ENCODE assay signal across 17 cellular contexts in genomic region chr7:55060690-55061414, GRCh38. TPM values are rescaled to one million over a fixed set of nuclear protein-coding genes. Genes with fewer than 3 reads are reported as not detected.
A peak's percentile ranks its signal among the peaks of the same experiment; 100 is the strongest.
DNase-seq lines count a peak whose midpoint lies in the region; ATAC-seq and TF ChIP-seq lines count a peak whose summit lies in the region.
"Had no signal": no experiment of that assay in that cellular context is flagged by ENCODE, and none has a peak within 500 bp of the region (broad histone marks: within the 10 kb centered on the region; RNA-seq: fewer than 3 reads in every experiment).

No MANE protein-coding gene starts in this region.

- DNase-seq in HCEC 1CT (peak; percentile 26), SJSA1 (ENCODE audit: low read depth in 1 of 2, low spot score in 2 of 2) (peak; percentile 88 to 92), smooth muscle cell (lab: John Stamatoyannopoulos, UW; ENCODE audit: unreplicated experiment) (no peak), SHP77 treated with DMSO at 0.1 percent for 48 hours (lab: John Stamatoyannopoulos, UW) (no peak)
- DNase-seq: activated T-cell treated with anti-CD3 and anti-CD28 coated beads, Interleukin-2, amount 50 U/mL, for 4 hours; erythroblast; kidney; NCI-H510A treated with DMSO at 0.1 percent for 48 hours had no signal

- H3K4me1 ChIP-seq in SJSA1 (replicated peaks) (peaks cover 56% of the 10 kb centered on the region), gastroesophageal sphincter (peaks cover 15 to 91% (median 26%) of the 10 kb centered on the region in 3 donors), smooth muscle cell (ENCODE audit: low read depth) (peaks cover 14% of the 10 kb centered on the region)

- TF ChIP-seq CTCF in gastroesophageal sphincter (IDR thresholded peaks at IDR 0.05) (no peak), smooth muscle cell (IDR thresholded peaks at IDR 0.05; ENCODE audit: borderline replicate concordance, insufficient read depth, poor library complexity, severe bottlenecking) (no peak)

- no peak for TF ChIP-seq POLR2A in gastroesophageal sphincter (IDR thresholded peaks at IDR 0.05)

- peaks cover 5% of the 10 kb centered on the region for H3F3A ChIP-seq in smooth muscle cell (ENCODE audit: low read depth)

- H3K4me2 ChIP-seq in smooth muscle cell = peak overlapping the region; percentile 65

- H3K4me3 ChIP-seq in SJSA1 (no peak overlapping the region), gastroesophageal sphincter (no peak overlapping the region), smooth muscle cell (no peak overlapping the region)
- H3K4me3 ChIP-seq: GM12878 had no signal

- H3K79me2 ChIP-seq in smooth muscle cell (ENCODE audit: low read depth) = peaks cover 35% of the 10 kb centered on the region

- peak overlapping the region; percentile 86 for H3K27ac ChIP-seq in SJSA1
- H3K27ac ChIP-seq in gastroesophageal sphincter = peak overlapping the region; percentile 55 to 88 (median 76)
- H3K27ac ChIP-seq in smooth muscle cell (ENCODE audit: low read depth) = peak overlapping the region; percentile 65
- H3K27ac ChIP-seq: neutrophil had no signal

- H3K27me3 ChIP-seq in SJSA1 (replicated peaks) (no peaks in the 10 kb centered on the region), gastroesophageal sphincter (no peaks in the 10 kb centered on the region), smooth muscle cell (ENCODE audit: low read depth) (no peaks in the 10 kb centered on the region)
- H3K27me3 ChIP-seq: neutrophil had no signal

- no peaks in the 10 kb centered on the region for H4K20me1 ChIP-seq in smooth muscle cell (ENCODE audit: low read depth)

- no peak overlapping the region for H2AFZ ChIP-seq in smooth muscle cell (ENCODE audit: low read depth)

- 51 to 64% methylated on average over 8 to 10 of the region's 10 CpGs for WGBS in gastroesophageal sphincter (ENCODE audit: low coverage in 1 of 2), 2 donors
- WGBS in smooth muscle cell (ENCODE audit: low lambda C conversion rate) = 74% methylated on average over 10 of the region's 10 CpGs

- H3K9me3 ChIP-seq in SJSA1 (replicated peaks) (no peaks in the 10 kb centered on the region), gastroesophageal sphincter (no peaks in the 10 kb centered on the region), smooth muscle cell (replicated peaks; ENCODE audit: low read depth) (no peaks in the 10 kb centered on the region)
- H3K9me3 ChIP-seq: neutrophil had no signal

- H3K9ac ChIP-seq in smooth muscle cell (ENCODE audit: low read depth) = no peak overlapping the region

- peak; percentile 17 for ATAC-seq in gastroesophageal sphincter
- no peak for ATAC-seq in GM21717 (IDR thresholded peaks at IDR 0.05; ENCODE audit: unreplicated experiment)
- no peak for ATAC-seq in HG03354 (IDR thresholded peaks at IDR 0.05; ENCODE audit: poor library complexity, severe bottlenecking, unreplicated experiment)
- no peak for ATAC-seq in GM21381 (IDR thresholded peaks at IDR 0.05; ENCODE audit: unreplicated experiment)
- ATAC-seq: activated CD4-positive, CD25-positive, alpha-beta regulatory T cell treated with anti-CD3 and anti-CD28 coated beads, Interleukin-2, amount 50 U/mL, for 24 hours; activated T-cell treated with anti-CD3 and anti-CD28 coated beads, Interleukin-2, amount 50 U/mL, for 4 hours; GM12878; HCT116; stimulated activated effector memory CD8-positive, alpha-beta T cell treated with anti-CD3 and anti-CD28 coated beads, Interleukin-12 subunit alpha, Interleukin-12 subunit beta, amount 100 ng/mL, for 72 hours had no signal

- TF ChIP-seq EP300 in gastroesophageal sphincter (IDR thresholded peaks at IDR 0.05) = no peak

- H3K36me3 ChIP-seq in SJSA1 = 0 out of 2 replicates have a peak, but pooled peaks cover 3% of the 10 kb centered on the region
- no peaks in the 10 kb centered on the region for H3K36me3 ChIP-seq in gastroesophageal sphincter
- no peaks in the 10 kb centered on the region for H3K36me3 ChIP-seq in smooth muscle cell (ENCODE audit: low read depth)
- H3K36me3 ChIP-seq: neutrophil had no signal

RNA-seq across cellular contexts. Expression of gene EGFR, which starts 42.0 kb away (rescaled TPM):
- total RNA-seq in SJSA1 (2014; rRNA removed; shearing (Covaris generic)) = 22.4 and 28.9 TPM in 2 replicates
- total RNA-seq in gastroesophageal sphincter (100 to 1,000 TPM in 3 of 4 donors, 10 to 100 TPM in 1; 85.7 to 126 (median 111) TPM), smooth muscle cell (21.6 and 31.1 TPM in 2 replicates)
- polyA plus RNA-seq in smooth muscle cell = 9.0 and 20.5 TPM in 2 replicates

Comparison
In these comparisons a context has a peak if more than half of its experiments do, and no peak if none do; other contexts are left out.
1. DNase-seq: peak in HCEC 1CT (single experiment) and SJSA1 (2 of 2); none in smooth muscle cell (single experiment) and SHP77 treated with DMSO at 0.1 percent for 48 hours (single experiment).
2. Peak in every context shown above with its lines, with median percentiles within 50 percentile points of each other: H3K27ac ChIP-seq.